In the genomic region with DNA sequence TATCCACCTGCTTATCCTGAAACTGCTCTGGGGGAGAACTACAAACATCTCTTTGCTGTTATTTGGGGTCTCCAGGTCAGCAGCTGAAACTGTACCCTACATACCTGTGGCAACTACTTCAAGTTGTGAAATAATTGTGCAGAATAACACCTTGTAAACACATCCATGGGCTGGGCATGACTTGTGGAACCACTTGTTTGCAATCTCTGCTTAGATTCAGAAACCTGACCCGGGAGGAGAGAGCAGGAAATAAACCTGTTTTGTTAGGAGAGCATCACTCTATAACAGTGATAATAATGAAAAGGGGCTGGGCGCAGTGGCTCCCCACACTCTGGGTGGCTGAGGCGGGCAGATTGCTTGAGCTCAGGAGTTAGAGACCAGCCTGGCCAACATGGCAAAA, we compare ENCODE assay signal across 19 cellular contexts.
DNase-seq lines count a peak whose midpoint lies in the region; ATAC-seq and TF ChIP-seq lines count a peak whose summit lies in the region.
"Had no signal": no experiment of that assay in that cellular context is flagged by ENCODE, and none has a peak within 500 bp of the region (broad histone marks: within the 10 kb centered on the region; RNA-seq: fewer than 3 reads in every experiment).

No MANE protein-coding gene starts in this region.

- H3K79me2 ChIP-seq in PC-3 (ENCODE audit: low read length) = no peaks in the 10 kb centered on the region

- H3K27me3 ChIP-seq in PC-3 (ENCODE audit: low read length) (no peaks in the 10 kb centered on the region), foreskin keratinocyte (no peaks in the 10 kb centered on the region), upper lobe of right lung (no peaks in the 10 kb centered on the region)
- H3K27me3 ChIP-seq: SJSA1 had no signal

- H3K9me3 ChIP-seq in PC-3 (ENCODE audit: low read length) (no peaks in the 10 kb centered on the region), upper lobe of right lung (peaks cover 7% of the 10 kb centered on the region)

- peak overlapping the region; percentile 18 for H3K4me2 ChIP-seq in PC-3 (ENCODE audit: low read length)

- no peak overlapping the region for H2AFZ ChIP-seq in PC-3 (ENCODE audit: low read length)

- DNase-seq in NCI-H510A (lab: John Stamatoyannopoulos, UW) = peak; percentile 14
- DNase-seq in NCI-H510A treated with DMSO at 0.1 percent for 48 hours (lab: John Stamatoyannopoulos, UW) = no peak
- peak; percentile 86 for DNase-seq in PC-3
- DNase-seq in foreskin keratinocyte = no peak
- peak; percentile 12 for DNase-seq in upper lobe of right lung
- DNase-seq in activated CD4-positive, alpha-beta T cell treated with anti-CD3 and anti-CD28 coated beads for 48 hours = no peak
- DNase-seq in COLO829 (ENCODE audit: low spot score) = no peak
- DNase-seq in cerebellar cortex (ENCODE audit: low spot score) = no peak
- DNase-seq: EL; Karpas-422; MM.1S; NCI-H1092 treated with DMSO at 0.1 percent for 48 hours; NCI-H187; NCI-H226; NCI-H69; NK-92 treated with Interleukin-12 subunit alpha and Interleukin-12 subunit beta, amount 100 ng/mL, for 24 hours; RPMI8226 had no signal

- intact Hi-C loops in PC-3 (cut with micrococcal nuclease) (no loop called here), upper lobe of right lung (cut with DNase I) (no loop called here)

- POLR2A ChIA-PET in PC-3 (lab: Charles Lee; ENCODE audit: unreplicated experiment) = no interaction called here

- peaks cover 3% of the 10 kb centered on the region for H3F3A ChIP-seq in PC-3 (ENCODE audit: low read length, unreplicated experiment)

- H3K27ac ChIP-seq in PC-3 (ENCODE audit: low read length) (peak overlapping the region; percentile 91), foreskin keratinocyte (peak overlapping the region; percentile 77), upper lobe of right lung (no peak overlapping the region)
- H3K27ac ChIP-seq: C4-2B had no signal

- BruUV-seq in PC-3 (replicated peaks; lab: Mats Ljungman, UMichigan) = no TSS peak

- no peak for TF ChIP-seq CTCF in PC-3 (conservative IDR thresholded peaks at IDR 0.05; ENCODE audit: low read depth, low read length)
- TF ChIP-seq CTCF in foreskin keratinocyte (conservative IDR thresholded peaks at IDR 0.05) = no peak
- no peak for TF ChIP-seq CTCF in upper lobe of right lung (IDR thresholded peaks at IDR 0.05)

- no peaks in the 10 kb centered on the region for H4K20me1 ChIP-seq in PC-3 (ENCODE audit: low read length)

- H3K9ac ChIP-seq in PC-3 (ENCODE audit: low read length) = peak overlapping the region; percentile 87

- H3K4me3 ChIP-seq in PC-3 (ENCODE audit: low read length) (no peak overlapping the region), upper lobe of right lung (no peak overlapping the region)
- H3K4me3 ChIP-seq: SJSA1 had no signal

- no peaks in the 10 kb centered on the region for H3K36me3 ChIP-seq in PC-3 (ENCODE audit: low read depth, low read length)
- no peaks in the 10 kb centered on the region for H3K36me3 ChIP-seq in upper lobe of right lung
- H3K36me3 ChIP-seq: SJSA1 had no signal

- no peaks in the 10 kb centered on the region for H3K9me2 ChIP-seq in PC-3 (replicated peaks; ENCODE audit: low read length)

- H3K4me1 ChIP-seq in PC-3 (ENCODE audit: insufficient read depth, low read length) (peaks cover 44% of the 10 kb centered on the region), foreskin keratinocyte (peaks cover 13% of the 10 kb centered on the region), upper lobe of right lung (no peaks in the 10 kb centered on the region)

- ATAC-seq in PC-3 = no peak; the same call in 1 of the 2 replicates
- ATAC-seq in foreskin keratinocyte = no peak
- no peak for ATAC-seq in upper lobe of right lung

- CTCF ChIA-PET in PC-3 (lab: Charles Lee) = no interaction called here

Comparison
In these comparisons a context has a peak if more than half of its experiments do, and no peak if none do; other contexts are left out.
1. DNase-seq: peak in NCI-H510A (single experiment), PC-3 (single experiment) and upper lobe of right lung (single experiment); none in NCI-H510A treated with DMSO at 0.1 percent for 48 hours (single experiment), foreskin keratinocyte (0 of 2), activated CD4-positive, alpha-beta T cell treated with anti-CD3 and anti-CD28 coated beads for 48 hours (single experiment), COLO829 (single experiment) and cerebellar cortex (single experiment).